In genomic region chr9:89935115-89935514, GRCh38 we compare ENCODE assay signal across 16 cellular contexts.
DNase-seq lines count a peak whose midpoint lies in the region; FAIRE-seq and TF ChIP-seq lines count a peak whose summit lies in the region.
"Had no signal": no experiment of that assay in that cellular context is flagged by ENCODE, and none has a peak within 500 bp of the region (broad histone marks: within the 10 kb centered on the region; RNA-seq: fewer than 3 reads in every experiment).

No MANE protein-coding gene starts in this region.

- WGBS in sigmoid colon, 2 donors: 87 to 88% methylated on average over 6 of the region's 6 CpGs

- TF ChIP-seq POLR2A in sigmoid colon (IDR thresholded peaks at IDR 0.05): no peak

- H3K9me3 ChIP-seq in sigmoid colon (no peaks in the 10 kb centered on the region), BE2C (no peaks in the 10 kb centered on the region)
- H3K9me3 ChIP-seq: Caco-2, SJCRH30 had no signal

- TF ChIP-seq CTCF in bronchial epithelial cell (IDR thresholded peaks at IDR 0.05; ENCODE audit: insufficient read depth, low read length, severe bottlenecking) (no peak), sigmoid colon (IDR thresholded peaks at IDR 0.05) (no peak), BE2C (IDR thresholded peaks at IDR 0.05; ENCODE audit: low read depth, low read length) (no peak)

- H3K4me3 ChIP-seq in bronchial epithelial cell (ENCODE audit: low read depth, low read length) (no peak overlapping the region), sigmoid colon (no peak overlapping the region), BE2C (ENCODE audit: low read depth, low read length) (no peak overlapping the region)
- H3K4me3 ChIP-seq: K562, SJCRH30 had no signal

- H3K27ac ChIP-seq in sigmoid colon: peak overlapping the region in 3 of 4 donors; percentile 30 to 48 (median 45)
- H3K27ac ChIP-seq: SJCRH30 had no signal

- DNase-seq in activated CD8-positive, alpha-beta memory T cell treated with anti-CD3 and anti-CD28 coated beads for 24 hours: peak; percentile 33
- DNase-seq in activated CD8-positive, alpha-beta memory T cell treated with anti-CD3 and anti-CD28 coated beads, Interleukin-2, amount 50 U/mL, for 4 hours: no peak
- DNase-seq in bronchial epithelial cell (ENCODE audit: low read depth): no peak
- DNase-seq in sigmoid colon: no peak
- DNase-seq in HuH-7.5 (ENCODE audit: low spot score): no peak
- DNase-seq in stimulated activated CD4-positive, alpha-beta T cell treated with anti-CD3 and anti-CD28 coated beads, Interleukin-15, amount 100 ng/mL, for 24 hours: no peak
- no peak for DNase-seq in BE2C
- DNase-seq: Caco-2; CD4-positive, alpha-beta T cell; GOT3; NCI-H187 treated with DMSO at 0.1 percent for 48 hours; NCI-H2171 treated with DMSO at 0.1 percent for 48 hours; NCI-H524; SJCRH30 had no signal

- peak; percentile 83 for FAIRE-seq in bronchial epithelial cell (lab: Jason Lieb, UNC)
- FAIRE-seq: A204.1, K562 had no signal

- H3K4me1 ChIP-seq in sigmoid colon (peaks cover 0 to 17% (median 14%) of the 10 kb centered on the region in 4 donors), BE2C (no peaks in the 10 kb centered on the region)
- H3K4me1 ChIP-seq: Caco-2 had no signal

- no peak for TF ChIP-seq EP300 in sigmoid colon (IDR thresholded peaks at IDR 0.05)

- intact Hi-C loops in sigmoid colon (cut with DNase I): no loop called here

- H3K27me3 ChIP-seq in bronchial epithelial cell (ENCODE audit: control insufficient read depth, insufficient read depth, low read length): peaks cover 4% of the 10 kb centered on the region
- no peaks in the 10 kb centered on the region for H3K27me3 ChIP-seq in sigmoid colon
- H3K27me3 ChIP-seq in BE2C: peaks cover 24% of the 10 kb centered on the region
- H3K27me3 ChIP-seq: SJCRH30 had no signal

- no peaks in the 10 kb centered on the region for H3K36me3 ChIP-seq in bronchial epithelial cell (ENCODE audit: control insufficient read depth, insufficient read depth, low read length)
- H3K36me3 ChIP-seq in sigmoid colon: no peaks in the 10 kb centered on the region
- H3K36me3 ChIP-seq in BE2C: no peaks in the 10 kb centered on the region
- H3K36me3 ChIP-seq: SJCRH30 had no signal
